In genomic region chr2:96934096-96934495, GRCh38 we compare ENCODE assay signal across 33 cellular contexts. TPM values are rescaled to one million over a fixed set of nuclear protein-coding genes. Genes with fewer than 3 reads are reported as not detected.
DNase-seq lines count a peak whose midpoint lies in the region; ATAC-seq, FAIRE-seq and TF ChIP-seq lines count a peak whose summit lies in the region.
"Had no signal": no experiment of that assay in that cellular context is flagged by ENCODE, and none has a peak within 500 bp of the region (broad histone marks: within the 10 kb centered on the region; RNA-seq: fewer than 3 reads in every experiment).

No MANE protein-coding gene starts in this region.

- no peak for FAIRE-seq in H1 (lab: Jason Lieb, UNC)
- FAIRE-seq: A204.1, colon, GM12892 had no signal

- no peak overlapping the region for H3K4me2 ChIP-seq in H1 (ENCODE audit: insufficient read depth in 1 of 2, low read depth in 2 of 2, low read length in 2 of 2)
- H3K4me2 ChIP-seq: hepatocyte had no signal

- no peaks in the 10 kb centered on the region for H3K79me1 ChIP-seq in H1 (ENCODE audit: low read depth, low read length)

- H2BK120ac ChIP-seq in H1 (replicated peaks; ENCODE audit: low read depth, low read length) = no peak overlapping the region

- H3K27me3 ChIP-seq in RWPE2 (ENCODE audit: insufficient read depth, poor library complexity, severe bottlenecking) = no peaks in the 10 kb centered on the region
- no peaks in the 10 kb centered on the region for H3K27me3 ChIP-seq in H1 (replicated peaks in 1 of 4; ENCODE audit: control insufficient read depth in 3 of 4, extremely low read depth in 1 of 4, insufficient read depth in 3 of 4, low read length in 3 of 4)
- H3K27me3 ChIP-seq: breast epithelium, gastroesophageal sphincter, hepatocyte, upper lobe of right lung had no signal

- no peak overlapping the region for H4K8ac ChIP-seq in H1 (ENCODE audit: extremely low read depth, insufficient read depth, low read length)

- peak overlapping the region; percentile 61; the same call in 1 of the 2 replicates for H2BK15ac ChIP-seq in H1 (ENCODE audit: low read length)

- H2AFZ ChIP-seq in H1 (ENCODE audit: low read length) = no peak overlapping the region
- H2AFZ ChIP-seq: hepatocyte had no signal

- H2AK5ac ChIP-seq in H1 (ENCODE audit: low read depth, low read length) = no peak overlapping the region

- peak overlapping the region; percentile 78; the same call in 1 of the 2 replicates for H2BK5ac ChIP-seq in H1 (ENCODE audit: low read depth, low read length)

- no peak overlapping the region for H3K14ac ChIP-seq in H1 (ENCODE audit: insufficient read length)

- intact Hi-C loops in MCF 10A (cut with micrococcal nuclease) = no loop called here

- H3K27ac Mint-ChIP-seq in MCF 10A (ENCODE audit: low read depth, unreplicated experiment) = no peak overlapping the region
- H3K27ac Mint-ChIP-seq: activated T-helper 2 cell treated with anti-CD3 and anti-CD28 coated beads, Interferon-gamma antibody, Interleukin-2, Interleukin-4, amounts not matched to agents 10 μg/mL and 5 μg/mL and 100 μg/mL, durations not matched to agents 14 hours and 24 hours and 36 hours; CD4-positive, alpha-beta T cell; natural killer cell treated with Interleukin-12 subunit alpha and Interleukin-12 subunit beta and Interleukin-15 and Interleukin-18, amount 100 ng/mL, for 72 hours; stimulated activated naive B cell treated with anti-CD40 and anti-IgM and Interleukin-4, amounts not matched to agents 10 μg/mL and 1 μg/mL and 100 μg/mL, for 72 hours had no signal

- BruUV-seq in MCF 10A (replicated peaks; lab: Mats Ljungman, UMichigan) = no TSS peak

- no peak overlapping the region for H3K56ac ChIP-seq in H1 (replicated peaks; ENCODE audit: insufficient read length, low read depth, low read length)

- no peaks in the 10 kb centered on the region for H3K9me3 Mint-ChIP-seq in MCF 10A (ENCODE audit: unreplicated experiment)
- H3K9me3 Mint-ChIP-seq: activated T-helper 2 cell treated with anti-CD3 and anti-CD28 coated beads, Interferon-gamma antibody, Interleukin-2, Interleukin-4, amounts not matched to agents 10 μg/mL and 5 μg/mL and 100 μg/mL, durations not matched to agents 14 hours and 24 hours and 36 hours; CD4-positive, alpha-beta T cell; natural killer cell treated with Interleukin-12 subunit alpha and Interleukin-12 subunit beta and Interleukin-15 and Interleukin-18, amount 100 ng/mL, for 72 hours; stimulated activated naive B cell treated with anti-CD40 and anti-IgM and Interleukin-4, amounts not matched to agents 10 μg/mL and 1 μg/mL and 100 μg/mL, for 72 hours had no signal

- H3K27ac ChIP-seq in RWPE2 (ENCODE audit: poor library complexity, severe bottlenecking) = no peak overlapping the region
- H3K27ac ChIP-seq in H1 (ENCODE audit: low read depth, low read length) = no peak overlapping the region
- H3K27ac ChIP-seq in temporal lobe (ENCODE audit: low read depth, low read length) = peak overlapping the region; percentile 59
- H3K27ac ChIP-seq: breast epithelium, gastroesophageal sphincter, hepatocyte, upper lobe of right lung had no signal

- H2BK12ac ChIP-seq in H1 (ENCODE audit: low read depth, low read length) = no peak overlapping the region

- TF ChIP-seq EP300 in H1 (IDR thresholded peaks at IDR 0.05; ENCODE audit: borderline replicate concordance in 1 of 2, low read depth in 2 of 2, low read length in 2 of 2) = no peak

- no peak for ATAC-seq in RWPE2 (ENCODE audit: low read depth)
- ATAC-seq: gastroesophageal sphincter; left colon; stimulated activated naive B cell treated with anti-CD40 and anti-IgM and Interleukin-4, amounts not matched to agents 10 μg/mL and 1 μg/mL and 100 μg/mL, for 72 hours; upper lobe of right lung had no signal

- H3K4me3 ChIP-seq in RWPE2 (ENCODE audit: severe bottlenecking) (no peak overlapping the region), H1 (ENCODE audit: extremely low read depth in 1 of 4, insufficient read depth in 2 of 4, low read depth in 3 of 4, low read length in 4 of 4) (no peak overlapping the region)
- H3K4me3 ChIP-seq: breast epithelium, gastroesophageal sphincter, HAP-1, hepatocyte, upper lobe of right lung had no signal

- H4K5ac ChIP-seq in H1 (ENCODE audit: insufficient read length, low read depth, low read length) = no peak overlapping the region

- H3K23ac ChIP-seq in H1 (ENCODE audit: insufficient read length) = no peak overlapping the region

- H3K79me2 ChIP-seq in H1 (ENCODE audit: control insufficient read depth in 1 of 2, insufficient read depth in 2 of 2, low read length in 2 of 2) = no peaks in the 10 kb centered on the region
- H3K79me2 ChIP-seq: hepatocyte had no signal

- no peak for TF ChIP-seq RAD21 in H1 (IDR thresholded peaks at IDR 0.05 in 1 of 2, conservative IDR thresholded peaks at IDR 0.05 in 1 of 2; ENCODE audit: low read depth in 2 of 2, low read length in 2 of 2)

- TF ChIP-seq CTCF in RWPE2 (IDR thresholded peaks at IDR 0.05; ENCODE audit: poor library complexity, severe bottlenecking) = no peak
- no peak for TF ChIP-seq CTCF in H1 (IDR thresholded peaks at IDR 0.05; ENCODE audit: control extremely low read depth in 1 of 3, insufficient read depth in 1 of 3, low read depth in 1 of 3, low read length in 3 of 3)
- TF ChIP-seq CTCF in MCF 10A (IDR thresholded peaks at IDR 0.05; ENCODE audit: unreplicated experiment) = no peak

- no peaks in the 10 kb centered on the region for H3K9me3 ChIP-seq in RWPE2 (ENCODE audit: severe bottlenecking)
- H3K9me3 ChIP-seq in H1 (ENCODE audit: insufficient read depth in 2 of 2, low read depth in 1 of 2, low read length in 1 of 2) = no peaks in the 10 kb centered on the region
- H3K9me3 ChIP-seq: breast epithelium, gastroesophageal sphincter, HAP-1, upper lobe of right lung had no signal

- 83% methylated on average over 6 of the region's 6 CpGs; no CpG with 5 or more reads in 1 of the 2 experiments for WGBS in H1 (ENCODE audit: extremely low coverage in 1 of 2, insufficient coverage in 1 of 2, insufficient read length in 1 of 2, insufficient replicate concordance in 2 of 2, low coverage in 1 of 2, low lambda C conversion rate in 2 of 2, missing lambda C conversion rate in 1 of 2), 2 experiments

- H3K23me2 ChIP-seq in H1 (ENCODE audit: low read depth, low read length) = no peaks in the 10 kb centered on the region

- H3K9ac ChIP-seq in H1 (replicated peaks in 1 of 4; ENCODE audit: extremely low read depth in 1 of 4, low read depth in 3 of 4, low read length in 3 of 4) = no peak overlapping the region

- peaks cover 34% of the 10 kb centered on the region for H3K27me3 Mint-ChIP-seq in MCF 10A (ENCODE audit: insufficient read depth, unreplicated experiment)
- H3K27me3 Mint-ChIP-seq: CD4-positive, alpha-beta T cell; natural killer cell treated with Interleukin-12 subunit alpha and Interleukin-12 subunit beta and Interleukin-15 and Interleukin-18, amount 100 ng/mL, for 72 hours had no signal

- CTCF ChIA-PET in H1 (lab: Charles Lee; ENCODE audit: partially characterized antibody) (interaction anchor here (0.7 to 1.9 kb wide), 10 partner anchors 8 to 76 kb away, joined by 3 to 12 read pairs (median 4); partner anchors contain the start of gene ANKRD39), MCF 10A (lab: Yijun Ruan, JAX) (interaction anchor here (0.5 to 1.1 kb wide), 3 partner anchors 20 to 79 kb away, joined by 3 read pairs; partner anchors contain the start of gene ANKRD39)

- no peak overlapping the region for H3K4ac ChIP-seq in H1 (replicated peaks; ENCODE audit: insufficient read length, low read depth, low read length)

- no peaks in the 10 kb centered on the region for H3K4me1 Mint-ChIP-seq in MCF 10A (ENCODE audit: insufficient read depth, unreplicated experiment)

- no peak overlapping the region; the same call in 1 of the 2 replicates for H2BK20ac ChIP-seq in H1 (ENCODE audit: low read length)

- no peak for TF ChIP-seq POLR2A in H1 (IDR thresholded peaks at IDR 0.05; ENCODE audit: control extremely low read depth in 1 of 2, low read depth in 2 of 2, low read length in 2 of 2)

- no peak overlapping the region; the same call in 1 of the 2 replicates for H3K18ac ChIP-seq in H1 (ENCODE audit: extremely low read depth, low read length)

- DNase-seq in NCI-H1694 treated with DMSO at 0.1 percent for 48 hours (lab: John Stamatoyannopoulos, UW) (peak; percentile 65), NCI-H1694 (lab: John Stamatoyannopoulos, UW) (no peak), RWPE2 (ENCODE audit: low spot score) (peak; percentile 47), H1 (ENCODE audit: low read depth in 1 of 2, low spot score in 2 of 2) (no peak), G401 (ENCODE audit: low spot score) (no peak), MCF 10A (ENCODE audit: unreplicated experiment) (no peak)
- DNase-seq in activated CD4-positive, CD25-positive, alpha-beta regulatory T cell treated with anti-CD3 and anti-CD28 coated beads, Interleukin-2, amount 50 U/mL, for 72 hours = no peak
- DNase-seq: activated CD4-positive, alpha-beta T cell treated with anti-CD3 and anti-CD28 coated beads for 48 hours; activated CD8-positive, alpha-beta memory T cell treated with anti-CD3 and anti-CD28 coated beads for 24 hours; activated naive CD4-positive, alpha-beta T cell treated with anti-CD3 and anti-CD28 coated beads, Interleukin-2, amount 50 U/mL, for 16 hours; activated T-cell treated with anti-CD3 and anti-CD28 coated beads for 4 hours; CD4-positive, alpha-beta T cell; effector CD4-positive, alpha-beta T cell; left colon; NCI-H1436 treated with DMSO at 0.1 percent for 48 hours; NCI-H526 treated with DMSO at 0.1 percent for 48 hours; SIG-M5; stimulated activated naive B cell treated with anti-CD40 and anti-IgM and Interleukin-4, amounts not matched to agents 10 μg/mL and 1 μg/mL and 100 μg/mL, for 72 hours; upper lobe of right lung had no signal

- no peaks in the 10 kb centered on the region for H3K4me1 ChIP-seq in RWPE2 (ENCODE audit: insufficient read depth, poor library complexity, severe bottlenecking)
- peaks cover 0 to 2% (median under 1%) of the 10 kb centered on the region in 4 experiments; a peak in 2 of 7 replicates for H3K4me1 ChIP-seq in H1 (replicated peaks in 1 of 4; ENCODE audit: control insufficient read depth in 3 of 4, insufficient read depth in 4 of 4, low read length in 3 of 4)
- H3K4me1 ChIP-seq: breast epithelium, HAP-1, upper lobe of right lung had no signal

- H3K36me3 ChIP-seq in RWPE2 (ENCODE audit: low read depth) (no peaks in the 10 kb centered on the region), H1 (ENCODE audit: control insufficient read depth in 2 of 4, insufficient read depth in 4 of 4, low read length in 3 of 4) (no peaks in the 10 kb centered on the region)
- H3K36me3 ChIP-seq: breast epithelium, gastroesophageal sphincter, HAP-1, upper lobe of right lung had no signal

- H3K36me3 Mint-ChIP-seq in MCF 10A (ENCODE audit: insufficient read depth, unreplicated experiment) = no peaks in the 10 kb centered on the region
- H3K36me3 Mint-ChIP-seq: natural killer cell treated with Interleukin-12 subunit alpha and Interleukin-12 subunit beta and Interleukin-15 and Interleukin-18, amount 100 ng/mL, for 72 hours; stimulated activated naive B cell treated with anti-CD40 and anti-IgM and Interleukin-4, amounts not matched to agents 10 μg/mL and 1 μg/mL and 100 μg/mL, for 72 hours had no signal

- POLR2A ChIA-PET in H1 (lab: Charles Lee; ENCODE audit: partially characterized antibody) = no interaction called here
- POLR2A ChIA-PET in MCF 10A (lab: Yijun Ruan, JAX) = no interaction called here

- H4K20me1 ChIP-seq in H1 (replicated peaks in 1 of 2; ENCODE audit: control insufficient read depth in 1 of 2, insufficient read depth in 2 of 2, low read length in 2 of 2) = no peaks in the 10 kb centered on the region

- H4K91ac ChIP-seq in H1 (replicated peaks; ENCODE audit: insufficient read length, low read length) = no peak overlapping the region

- H3K4me3 Mint-ChIP-seq in MCF 10A (ENCODE audit: unreplicated experiment) = no peak overlapping the region
- H3K4me3 Mint-ChIP-seq: CD4-positive, alpha-beta T cell; natural killer cell treated with Interleukin-12 subunit alpha and Interleukin-12 subunit beta and Interleukin-15 and Interleukin-18, amount 100 ng/mL, for 72 hours; stimulated activated naive B cell treated with anti-CD40 and anti-IgM and Interleukin-4, amounts not matched to agents 10 μg/mL and 1 μg/mL and 100 μg/mL, for 72 hours had no signal

- in situ Hi-C loops in G401 (cut with HindIII; ENCODE audit: low sequenced_read_pairs) = no loop called here

RNA-seq across cellular contexts. Expression of gene FAM178B, which starts 52.3 kb away (rescaled TPM):
- total RNA-seq in H1 (2021; fragmentation: NEBNext Ultra II Directional; extraction: Animal tissue kit (Norgen Biotek cat#: 25700)) = 0.63 and 0.65 TPM in 2 replicates
- polyA plus RNA-seq in H1 (2011; rRNA removed) = 0.91 and 1.4 TPM in 2 replicates
- 0.36 TPM for polyA plus RNA-seq in H1 (2011; cell fraction: cytosol; rRNA removed)
- 0.73 TPM for polyA plus RNA-seq in H1 (2011; cell fraction: nucleus; rRNA removed)
- 0.51 to 0.81 TPM (median 0.59 TPM) in 4 replicates for polyA plus RNA-seq in H1 (2012, experiment 1 of 2)
- 0.21 TPM for polyA plus RNA-seq in H1 (2012, experiment 2 of 2)
- 0.53 TPM for polyA plus RNA-seq in H1 (2013, experiment 1 of 2)
- polyA plus RNA-seq in H1 (2013, experiment 2 of 2) = 0.57 TPM
- polyA minus RNA-seq in H1 (2011; rRNA and poly(A)+ RNA removed) = not detected in 2 replicates
- polyA minus RNA-seq in H1 (2011; cell fraction: cytosol; rRNA and poly(A)+ RNA removed) = not detected
- not detected for polyA minus RNA-seq in H1 (2011; cell fraction: nucleus; rRNA and poly(A)+ RNA removed)
- total RNA-seq in temporal lobe (not detected), MCF 10A (2022) (not detected in 2 replicates)
- not detected in 2 replicates for total RNA-seq in G401 (2014; rRNA removed; shearing (Covaris generic))
- total RNA-seq: activated T-helper 2 cell treated with anti-CD3 and anti-CD28 coated beads, Interferon-gamma antibody, Interleukin-2, Interleukin-4, amounts not matched to agents 10 μg/mL and 5 μg/mL and 100 μg/mL, durations not matched to agents 14 hours and 24 hours and 36 hours; hepatocyte; lung microvascular endothelial cell; mononuclear cell; natural killer cell treated with Interleukin-12 subunit alpha and Interleukin-12 subunit beta and Interleukin-15 and Interleukin-18, amount 100 ng/mL, for 72 hours; osteocyte; renal cortical epithelial cell had no signal

Comparison
In these comparisons a context has a peak if more than half of its experiments do, and no peak if none do; other contexts are left out.
1. DNase-seq: peak in NCI-H1694 treated with DMSO at 0.1 percent for 48 hours (single experiment) and RWPE2 (single experiment); none in NCI-H1694 (single experiment), H1 (0 of 2), G401 (single experiment), MCF 10A (single experiment) and activated CD4-positive, CD25-positive, alpha-beta regulatory T cell treated with anti-CD3 and anti-CD28 coated beads, Interleukin-2, amount 50 U/mL, for 72 hours (single experiment).